ENCODE assay signal across 8 cellular contexts in genomic region chr12:104276192-104277131, GRCh38. TPM values are rescaled to one million over a fixed set of nuclear protein-coding genes. Genes with fewer than 3 reads are reported as not detected.
DNase-seq lines count a peak whose midpoint lies in the region; ATAC-seq and TF ChIP-seq lines count a peak whose summit lies in the region.

No MANE protein-coding gene starts in this region.

- no peak overlapping the region for H3K4me3 ChIP-seq in SJSA1

- ATAC-seq in GM18907 (IDR thresholded peaks at IDR 0.05; ENCODE audit: unreplicated experiment): peak; percentile 76

- TF ChIP-seq EP300 in Ishikawa (IDR thresholded peaks at IDR 0.05; ENCODE audit: borderline replicate concordance): peak; percentile 78; the same call in 1 of the 2 replicates

- DNase-seq in Ammon's horn (ENCODE audit: low spot score) (peak; percentile 25), SJSA1 (ENCODE audit: low read depth in 1 of 2, low spot score in 2 of 2) (peak in 1 of 2 experiments; percentile 34), kidney tubule cell (ENCODE audit: low spot score) (peak; percentile 98), NCI-H1930 (lab: John Stamatoyannopoulos, UW) (no peak), SKM-1 (lab: John Stamatoyannopoulos, UW; ENCODE audit: unreplicated experiment) (no peak)
- DNase-seq in stimulated activated CD8-positive, alpha-beta memory T cell treated with anti-CD3 and anti-CD28 coated beads, Interleukin-4, amount 100 ng/mL, for 48 hours: no peak

- H3K27ac ChIP-seq in SJSA1: peak overlapping the region; percentile 88

- H3K4me1 ChIP-seq in SJSA1 (replicated peaks): peaks cover 58% of the 10 kb centered on the region

- H3K9me3 ChIP-seq in SJSA1 (replicated peaks): no peaks in the 10 kb centered on the region

- H3K36me3 ChIP-seq in SJSA1: peaks cover 7% of the 10 kb centered on the region

- no peaks in the 10 kb centered on the region for H3K27me3 ChIP-seq in SJSA1 (replicated peaks)

- no peak for TF ChIP-seq RAD21 in Ishikawa (IDR thresholded peaks at IDR 0.05; ENCODE audit: low read depth)

TF ChIP-seq in Ishikawa, 13 proteins besides CTCF, POLR2A, EP300 and RAD21:
- TF ChIP-seq NFIC (IDR thresholded peaks at IDR 0.05) (peak; percentile 93), FOXM1 (IDR thresholded peaks at IDR 0.05; ENCODE audit: borderline replicate concordance, low read depth) (0 out of 2 replicates have a peak, but pooled peaks have one; percentile 49), CEBPB (IDR thresholded peaks at IDR 0.05) (no peak), TCF12 (IDR thresholded peaks at IDR 0.05; ENCODE audit: low read depth) (peak; percentile 85), CREB1 (IDR thresholded peaks at IDR 0.05; ENCODE audit: low read depth) (no peak), YY1 (IDR thresholded peaks at IDR 0.05; ENCODE audit: low read depth) (no peak), MAX (IDR thresholded peaks at IDR 0.05) (peak; percentile 55; the same call in 1 of the 2 replicates), TAF1 (IDR thresholded peaks at IDR 0.05; ENCODE audit: low read depth) (no peak), REST (IDR thresholded peaks at IDR 0.05; ENCODE audit: low read depth) (no peak), TEAD4 (IDR thresholded peaks at IDR 0.05) (peak; percentile 71), USF1 (IDR thresholded peaks at IDR 0.05) (0 out of 2 replicates have a peak, but pooled peaks have one; percentile 13), ZBTB7A (IDR thresholded peaks at IDR 0.05; ENCODE audit: low read depth) (no peak), EGR1 (IDR thresholded peaks at IDR 0.05) (no peak)

RNA-seq across cellular contexts. Expression of gene EID3, which starts 27.1 kb away (rescaled TPM):
- total RNA-seq in SJSA1 (2014; rRNA removed; shearing (Covaris generic)): 2.1 and 4.8 TPM in 2 replicates

Comparison
In these comparisons a context has a peak if more than half of its experiments do, and no peak if none do; other contexts are left out.
1. DNase-seq: peak in Ammon's horn (single experiment) and kidney tubule cell (single experiment); none in stimulated activated CD8-positive, alpha-beta memory T cell treated with anti-CD3 and anti-CD28 coated beads, Interleukin-4, amount 100 ng/mL, for 48 hours (single experiment), NCI-H1930 (0 of 2) and SKM-1 (single experiment).